Comparison of ENCODE assay signal across 10 cellular contexts in the genomic region with DNA sequence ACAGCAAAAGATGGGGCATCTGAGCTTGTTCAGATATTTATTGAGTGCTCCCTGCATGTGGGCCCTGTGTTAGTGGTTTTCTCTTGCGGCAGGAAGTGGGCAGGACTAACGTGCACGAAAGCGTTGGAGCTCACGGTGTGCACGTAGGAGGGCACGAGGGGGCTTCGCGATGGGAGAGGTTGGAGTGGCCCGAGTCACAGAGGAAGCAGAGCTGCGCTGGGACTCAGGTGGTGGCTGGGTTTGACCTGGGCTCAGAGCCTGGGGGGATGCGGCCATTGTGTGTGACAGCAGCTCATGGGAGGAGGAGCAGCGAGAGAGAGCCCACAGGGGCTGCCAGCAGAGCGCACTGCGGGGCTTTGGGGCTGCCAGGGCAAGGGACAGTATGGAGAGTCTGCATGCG. TPM values are rescaled to one million over a fixed set of nuclear protein-coding genes. Genes with fewer than 3 reads are reported as not detected.
DNase-seq lines count a peak whose midpoint lies in the region; ATAC-seq, FAIRE-seq and TF ChIP-seq lines count a peak whose summit lies in the region.
"Had no signal": no experiment of that assay in that cellular context is flagged by ENCODE, and none has a peak within 500 bp of the region (broad histone marks: within the 10 kb centered on the region; RNA-seq: fewer than 3 reads in every experiment).

No MANE protein-coding gene starts in this region.

- H3K27me3 ChIP-seq in dorsolateral prefrontal cortex = no peaks in the 10 kb centered on the region

- no peak overlapping the region for H3K4me3 ChIP-seq in dorsolateral prefrontal cortex

- FAIRE-seq in D721Med (lab: Jason Lieb, UNC) = no peak

- intact Hi-C loops in dorsolateral prefrontal cortex (cut with DNase I) = no loop called here

- TF ChIP-seq CTCF in D721Med (IDR thresholded peaks at IDR 0.05; ENCODE audit: insufficient read depth, missing control alignments) (no peak), dorsolateral prefrontal cortex (IDR thresholded peaks at IDR 0.05 in 54 of 56, conservative IDR thresholded peaks at IDR 0.05 in 2 of 56; ENCODE audit: low read depth in 1 of 56, partially characterized antibody in 56 of 56) (no peak)

- H3K27ac ChIP-seq in dorsolateral prefrontal cortex = no peak overlapping the region

- DNase-seq in MV-4-11 (lab: John Stamatoyannopoulos, UW) = peak; percentile 52
- peak in 2 of 3 experiments; percentile 39 to 59 for DNase-seq in activated CD8-positive, alpha-beta memory T cell treated with anti-CD3 and anti-CD28 coated beads for 48 hours (ENCODE audit: low read depth in 2 of 3, low spot score in 2 of 3)
- DNase-seq in effector CD4-positive, alpha-beta T cell = peak; percentile 67
- peak; percentile 47 for DNase-seq in stimulated activated CD8-positive, alpha-beta memory T cell treated with anti-CD3 and anti-CD28 coated beads, Interleukin-12 subunit alpha, Interleukin-12 subunit beta, amount 100 ng/mL, for 1 hour (ENCODE audit: low read depth)
- no peak for DNase-seq in D721Med (ENCODE audit: insufficient read length, low spot score)
- DNase-seq in dorsolateral prefrontal cortex = no peak
- DNase-seq: NCI-H2029, right cardiac atrium had no signal

- ATAC-seq in HG03521 (IDR thresholded peaks at IDR 0.05; ENCODE audit: unreplicated experiment) = no peak
- no peak for ATAC-seq in GM18511 (IDR thresholded peaks at IDR 0.05; ENCODE audit: unreplicated experiment)

RNA-seq across cellular contexts. Expression of a gene that starts 7.7 kb away (rescaled TPM):
- total RNA-seq in dorsolateral prefrontal cortex = 10 to 100 TPM; 14.8 to 38.1 (median 24.2) TPM

RNA-seq across cellular contexts. Expression of a gene that starts 26.4 kb away (rescaled TPM):
- 1 to 10 TPM in 103 of 120 experiments, under 1 TPM in 14, not detected in 3; 0.58 to 6.6 (median 2.1) TPM for total RNA-seq in dorsolateral prefrontal cortex

RNA-seq across cellular contexts. Expression of a gene that starts 55.3 kb away (rescaled TPM):
- total RNA-seq in dorsolateral prefrontal cortex = 10 to 100 TPM in 1 of 120 experiments, 1 to 10 TPM in 38, under 1 TPM in 70, not detected in 11; 0.17 to 10.3 (median 0.75) TPM

Comparison
In these comparisons a context has a peak if more than half of its experiments do, and no peak if none do; other contexts are left out.
1. DNase-seq: peak in MV-4-11 (single experiment), activated CD8-positive, alpha-beta memory T cell treated with anti-CD3 and anti-CD28 coated beads for 48 hours (2 of 3), effector CD4-positive, alpha-beta T cell (single experiment) and stimulated activated CD8-positive, alpha-beta memory T cell treated with anti-CD3 and anti-CD28 coated beads, Interleukin-12 subunit alpha, Interleukin-12 subunit beta, amount 100 ng/mL, for 1 hour (single experiment); none in D721Med (single experiment) and dorsolateral prefrontal cortex (0 of 10).